ENCODE assay signal across 4 cellular contexts in genomic region chr12:57276233-57276632, GRCh38. TPM values are rescaled to one million over a fixed set of nuclear protein-coding genes. Genes with fewer than 3 reads are reported as not detected.
"Had no signal": no experiment of that assay in that cellular context is flagged by ENCODE, and none has a peak within 500 bp of the region (broad histone marks: within the 10 kb centered on the region; RNA-seq: fewer than 3 reads in every experiment).

No MANE protein-coding gene starts in this region.

RNA-seq across cellular contexts. Expression of gene NXPH4, which starts 59.6 kb away (rescaled TPM):
- total RNA-seq: subcutaneous adipose tissue, transverse colon, upper lobe of right lung, ureter had no signal
